ENCODE assay signal across 2 cellular contexts in the genomic region with DNA sequence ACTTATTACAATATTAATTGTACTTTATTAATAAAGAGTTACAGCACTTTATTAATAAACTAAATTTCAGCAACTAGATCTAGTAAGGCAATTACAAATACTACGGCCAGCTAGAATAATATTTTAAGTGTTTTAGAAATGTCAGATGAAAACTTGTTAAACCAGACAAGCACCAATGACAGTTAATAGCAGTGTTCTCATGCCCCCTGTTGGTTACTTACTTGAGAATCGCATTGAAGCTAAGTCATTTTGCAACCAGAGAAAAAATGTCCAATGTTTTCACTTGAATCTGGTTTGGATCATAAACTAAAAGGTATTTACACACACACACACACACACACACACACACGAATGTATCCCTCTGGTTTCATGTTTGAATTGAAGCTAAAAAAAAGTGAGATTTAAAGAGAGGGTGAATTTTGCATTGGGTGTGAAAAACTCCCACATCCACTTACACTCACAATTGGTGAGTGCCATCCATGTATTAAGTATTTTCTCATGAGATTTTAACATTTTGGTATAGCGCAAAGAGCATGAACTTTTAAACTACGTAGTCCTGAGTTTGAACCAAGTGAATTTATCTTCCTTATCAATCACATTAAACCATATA.
TF ChIP-seq lines count a peak whose summit lies in the region.

No MANE protein-coding gene starts in this region.

TF ChIP-seq in WTC11, 78 proteins besides CTCF, POLR2A, EP300 and RAD21 (continued from another document):
- TF ChIP-seq ZNF532 (CRISPR knock-in tag; IDR thresholded peaks at IDR 0.05; ENCODE audit: borderline replicate concordance) = no peak
- no peak for TF ChIP-seq NR3C1 (CRISPR knock-in tag; conservative IDR thresholded peaks at IDR 0.05; ENCODE audit: low read depth)
- TF ChIP-seq RELA (CRISPR knock-in tag; IDR thresholded peaks at IDR 0.05; ENCODE audit: borderline replicate concordance) = no peak
- TF ChIP-seq ZNF121 (CRISPR knock-in tag; IDR thresholded peaks at IDR 0.05) = no peak
- no peak for TF ChIP-seq ZNF671 (CRISPR knock-in tag; IDR thresholded peaks at IDR 0.05)

TF ChIP-seq in liver, 16 proteins besides CTCF, POLR2A, EP300 and RAD21 (continued from another document):
- TF ChIP-seq, protein P1, sequence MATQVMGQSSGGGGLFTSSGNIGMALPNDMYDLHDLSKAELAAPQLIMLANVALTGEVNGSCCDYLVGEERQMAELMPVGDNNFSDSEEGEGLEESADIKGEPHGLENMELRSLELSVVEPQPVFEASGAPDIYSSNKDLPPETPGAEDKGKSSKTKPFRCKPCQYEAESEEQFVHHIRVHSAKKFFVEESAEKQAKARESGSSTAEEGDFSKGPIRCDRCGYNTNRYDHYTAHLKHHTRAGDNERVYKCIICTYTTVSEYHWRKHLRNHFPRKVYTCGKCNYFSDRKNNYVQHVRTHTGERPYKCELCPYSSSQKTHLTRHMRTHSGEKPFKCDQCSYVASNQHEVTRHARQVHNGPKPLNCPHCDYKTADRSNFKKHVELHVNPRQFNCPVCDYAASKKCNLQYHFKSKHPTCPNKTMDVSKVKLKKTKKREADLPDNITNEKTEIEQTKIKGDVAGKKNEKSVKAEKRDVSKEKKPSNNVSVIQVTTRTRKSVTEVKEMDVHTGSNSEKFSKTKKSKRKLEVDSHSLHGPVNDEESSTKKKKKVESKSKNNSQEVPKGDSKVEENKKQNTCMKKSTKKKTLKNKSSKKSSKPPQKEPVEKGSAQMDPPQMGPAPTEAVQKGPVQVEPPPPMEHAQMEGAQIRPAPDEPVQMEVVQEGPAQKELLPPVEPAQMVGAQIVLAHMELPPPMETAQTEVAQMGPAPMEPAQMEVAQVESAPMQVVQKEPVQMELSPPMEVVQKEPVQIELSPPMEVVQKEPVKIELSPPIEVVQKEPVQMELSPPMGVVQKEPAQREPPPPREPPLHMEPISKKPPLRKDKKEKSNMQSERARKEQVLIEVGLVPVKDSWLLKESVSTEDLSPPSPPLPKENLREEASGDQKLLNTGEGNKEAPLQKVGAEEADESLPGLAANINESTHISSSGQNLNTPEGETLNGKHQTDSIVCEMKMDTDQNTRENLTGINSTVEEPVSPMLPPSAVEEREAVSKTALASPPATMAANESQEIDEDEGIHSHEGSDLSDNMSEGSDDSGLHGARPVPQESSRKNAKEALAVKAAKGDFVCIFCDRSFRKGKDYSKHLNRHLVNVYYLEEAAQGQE (IDR thresholded peaks at IDR 0.05) = no peak
- no peak for TF ChIP-seq SP1 (IDR thresholded peaks at IDR 0.05)
- no peak for TF ChIP-seq FOXA2 (IDR thresholded peaks at IDR 0.05)
- TF ChIP-seq NR2F2 (IDR thresholded peaks at IDR 0.05) = no peak
- TF ChIP-seq YY1 (IDR thresholded peaks at IDR 0.05) = no peak
- no peak for TF ChIP-seq JUND (IDR thresholded peaks at IDR 0.05)
- no peak for TF ChIP-seq FOXA1 (IDR thresholded peaks at IDR 0.05)
